Comparison of ENCODE assay signal across 8 cellular contexts in genomic region chr6:13712485-13712990, GRCh38. TPM values are rescaled to one million over a fixed set of nuclear protein-coding genes. Genes with fewer than 3 reads are reported as not detected.
DNase-seq lines count a peak whose midpoint lies in the region; ATAC-seq, FAIRE-seq and TF ChIP-seq lines count a peak whose summit lies in the region.

No MANE protein-coding gene starts in this region.

- H3K27me3 ChIP-seq in colonic mucosa = no peaks in the 10 kb centered on the region

- intact Hi-C loops in colonic mucosa (cut with DNase I) = no loop called here

- H3K4me1 ChIP-seq in colonic mucosa (peaks cover 6% of the 10 kb centered on the region), mesodermal cell (ENCODE audit: control insufficient read depth, insufficient read depth, low read length, poor library complexity, severe bottlenecking) (no peaks in the 10 kb centered on the region)

- no peak for ATAC-seq in GM18498 (IDR thresholded peaks at IDR 0.05; ENCODE audit: unreplicated experiment)
- no peak for ATAC-seq in GM18520 (IDR thresholded peaks at IDR 0.05; ENCODE audit: unreplicated experiment)
- ATAC-seq in HG03196 (IDR thresholded peaks at IDR 0.05; ENCODE audit: unreplicated experiment) = no peak

- FAIRE-seq in D721Med (lab: Jason Lieb, UNC) = peak; percentile 44

- H3K27ac ChIP-seq in colonic mucosa (peak overlapping the region; percentile 94), mesodermal cell (ENCODE audit: low read depth, low read length, severe bottlenecking) (peak overlapping the region; percentile 92)

- WGBS in mesodermal cell (ENCODE audit: insufficient coverage in 2 of 2), 2 experiments = 40 to 54% methylated on average over 4 to 5 of the region's 8 CpGs

- H3K9ac ChIP-seq in colonic mucosa (ENCODE audit: low read depth in 2 of 2, low read length in 2 of 2) = peak overlapping the region; percentile 90

- TF ChIP-seq CTCF in D721Med (IDR thresholded peaks at IDR 0.05; ENCODE audit: insufficient read depth, missing control alignments) = no peak
- TF ChIP-seq CTCF in colonic mucosa (IDR thresholded peaks at IDR 0.05) = no peak

- H3K36me3 ChIP-seq in colonic mucosa = no peaks in the 10 kb centered on the region
- no peaks in the 10 kb centered on the region for H3K36me3 ChIP-seq in mesodermal cell (ENCODE audit: control insufficient read depth, insufficient read depth, low read length)

- H3K9me3 ChIP-seq in colonic mucosa = no peaks in the 10 kb centered on the region
- H3K9me3 ChIP-seq in mesodermal cell (ENCODE audit: control insufficient read depth, low read length) = peaks cover 9% of the 10 kb centered on the region

- peak overlapping the region; percentile 53 for H3K4me3 ChIP-seq in colonic mucosa
- peak overlapping the region; percentile 66 for H3K4me3 ChIP-seq in mesodermal cell (ENCODE audit: extremely low read depth, insufficient read depth, low read length, poor library complexity, severe bottlenecking)

- DNase-seq in D721Med (ENCODE audit: insufficient read length, low spot score) (no peak), NCI-H146 treated with DMSO at 0.1 percent for 48 hours (lab: John Stamatoyannopoulos, UW; ENCODE audit: unreplicated experiment) (peak; percentile 29), colonic mucosa (no peak), NK-92 (lab: John Stamatoyannopoulos, UW; ENCODE audit: unreplicated experiment) (no peak)

RNA-seq across cellular contexts. Expression of gene RANBP9, which starts 0.9 kb away (rescaled TPM):
- total RNA-seq in colonic mucosa = 10 to 100 TPM; 27.2 to 35.0 TPM
- 53.2 TPM for polyA plus RNA-seq in mesodermal cell (2013, experiment 1 of 2)
- 56.1 TPM for polyA plus RNA-seq in mesodermal cell (2013, experiment 2 of 2)
